17 cellular contexts compared by ENCODE assay signal in genomic region chr3:168080499-168081170, GRCh38.
"Had no signal": no experiment of that assay in that cellular context is flagged by ENCODE, and none has a peak within 500 bp of the region (broad histone marks: within the 10 kb centered on the region; RNA-seq: fewer than 3 reads in every experiment).

No MANE protein-coding gene starts in this region.

- H3K27ac ChIP-seq: adrenal gland, left lung, prostate gland, sigmoid colon, upper lobe of left lung, WERI-Rb-1 had no signal

- H3K27me3 Mint-ChIP-seq: activated CD8-positive, alpha-beta T cell treated with anti-CD3 and anti-CD28 coated beads for 36 hours; T-helper 17 cell had no signal

- H3K4me1 ChIP-seq: adrenal gland, prostate gland had no signal

- H3K9me3 ChIP-seq: adrenal gland, gastroesophageal sphincter, left lung, prostate gland, sigmoid colon, upper lobe of left lung had no signal

- H3K36me3 Mint-ChIP-seq: activated naive CD4-positive, alpha-beta T cell treated with anti-CD3 and anti-CD28 coated beads, Interleukin-2, amount 50 U/mL, for 24 hours had no signal

- H3K27me3 ChIP-seq: adrenal gland, gastroesophageal sphincter, left lung, sigmoid colon, upper lobe of left lung had no signal

- ATAC-seq: activated CD4-positive, alpha-beta T cell treated with anti-CD3 and anti-CD28 coated beads for 36 hours; activated CD8-positive, alpha-beta T cell treated with anti-CD3 and anti-CD28 coated beads for 36 hours; activated T-cell treated with anti-CD3 and anti-CD28 coated beads, Interleukin-2, amount 50 U/mL, for 4 hours; gastroesophageal sphincter; left lung; stimulated activated naive CD8-positive, alpha-beta T cell treated with anti-CD3 and anti-CD28 coated beads, Interleukin-15, amount 100 ng/mL, for 72 hours; T-helper 17 cell had no signal

- H3K27ac Mint-ChIP-seq: activated CD4-positive, alpha-beta T cell treated with anti-CD3 and anti-CD28 coated beads for 36 hours; activated CD8-positive, alpha-beta T cell treated with anti-CD3 and anti-CD28 coated beads for 36 hours; activated naive CD4-positive, alpha-beta T cell treated with anti-CD3 and anti-CD28 coated beads, Interleukin-2, amount 50 U/mL, for 24 hours; T-helper 17 cell had no signal

- H3K4me3 Mint-ChIP-seq: activated CD4-positive, alpha-beta T cell treated with anti-CD3 and anti-CD28 coated beads for 36 hours; activated CD8-positive, alpha-beta T cell treated with anti-CD3 and anti-CD28 coated beads for 36 hours; activated naive CD4-positive, alpha-beta T cell treated with anti-CD3 and anti-CD28 coated beads, Interleukin-2, amount 50 U/mL, for 24 hours; activated T-cell treated with anti-CD3 and anti-CD28 coated beads, Interleukin-2, amount 50 U/mL, for 4 hours; mesothelial cell of epicardium; nephron progenitor cell; stimulated activated naive CD8-positive, alpha-beta T cell treated with anti-CD3 and anti-CD28 coated beads, Interleukin-15, amount 100 ng/mL, for 72 hours; T-helper 17 cell had no signal

- H3K36me3 ChIP-seq: adrenal gland, gastroesophageal sphincter, left lung, prostate gland, sigmoid colon, upper lobe of left lung, WERI-Rb-1 had no signal

- DNase-seq: activated CD4-positive, alpha-beta T cell treated with anti-CD3 and anti-CD28 coated beads for 36 hours; activated CD8-positive, alpha-beta T cell treated with anti-CD3 and anti-CD28 coated beads for 36 hours; activated effector memory CD4-positive, alpha-beta T cell treated with Interleukin-2 at 50 U/mL for 16 hours; activated T-cell treated with anti-CD3 and anti-CD28 coated beads, Interleukin-2, amount 50 U/mL, for 4 hours; adrenal gland; left lung; nephron progenitor cell; sigmoid colon; stimulated activated CD4-positive, alpha-beta T cell treated with anti-CD3 and anti-CD28 coated beads, Interleukin-1b, Interleukin-23, amount 100 ng/mL, for 48 hours; stimulated activated naive CD8-positive, alpha-beta T cell treated with anti-CD3 and anti-CD28 coated beads, Interleukin-15, amount 100 ng/mL, for 72 hours; T-helper 17 cell; upper lobe of left lung; WERI-Rb-1 had no signal

- H3K4me1 Mint-ChIP-seq: activated naive CD4-positive, alpha-beta T cell treated with anti-CD3 and anti-CD28 coated beads, Interleukin-2, amount 50 U/mL, for 24 hours; nephron progenitor cell; T-helper 17 cell had no signal

- H3K4me3 ChIP-seq: adrenal gland, gastroesophageal sphincter, left lung, prostate gland, sigmoid colon, upper lobe of left lung had no signal

- H3K9me3 Mint-ChIP-seq: activated CD8-positive, alpha-beta T cell treated with anti-CD3 and anti-CD28 coated beads for 36 hours; activated naive CD4-positive, alpha-beta T cell treated with anti-CD3 and anti-CD28 coated beads, Interleukin-2, amount 50 U/mL, for 24 hours; activated T-cell treated with anti-CD3 and anti-CD28 coated beads, Interleukin-2, amount 50 U/mL, for 4 hours; stimulated activated naive CD8-positive, alpha-beta T cell treated with anti-CD3 and anti-CD28 coated beads, Interleukin-15, amount 100 ng/mL, for 72 hours had no signal
